9 cellular contexts compared by ENCODE assay signal in the genomic region with DNA sequence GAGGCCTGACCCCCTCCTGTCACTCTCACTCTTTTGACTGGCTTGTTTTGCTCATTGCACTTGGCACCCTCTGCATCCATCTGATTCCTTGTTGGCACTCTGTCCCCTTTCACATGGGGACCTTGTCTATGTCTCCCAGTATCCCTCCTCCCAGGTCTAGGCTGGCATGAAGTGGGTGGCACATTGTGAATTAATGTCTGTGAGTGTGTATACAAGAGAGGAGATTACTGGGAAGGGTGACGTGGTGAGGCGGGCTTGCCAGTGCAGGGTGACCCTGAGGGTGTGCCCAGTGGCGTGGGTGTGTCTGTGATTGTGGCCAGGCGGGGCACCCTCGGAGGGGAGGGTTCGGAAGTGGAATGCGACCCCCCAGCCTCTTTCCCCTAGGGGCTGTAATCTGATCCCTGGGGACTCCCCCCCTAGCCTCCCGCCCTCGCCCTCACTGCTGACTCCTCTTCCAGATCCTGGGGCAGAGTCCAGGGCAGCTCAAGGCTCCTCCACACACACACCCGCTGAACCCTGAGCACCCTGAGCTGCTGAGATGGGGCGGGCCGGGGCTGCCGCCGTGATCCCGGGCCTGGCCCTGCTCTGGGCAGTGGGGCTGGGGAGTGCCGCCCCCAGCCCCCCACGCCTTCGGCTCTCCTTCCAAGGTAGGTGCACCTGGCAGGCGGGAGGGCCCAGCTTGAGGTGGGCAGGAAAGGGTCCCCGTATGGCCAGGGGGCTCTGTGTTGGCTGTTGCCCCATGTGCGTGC. TPM values are rescaled to one million over a fixed set of nuclear protein-coding genes. Genes with fewer than 3 reads are reported as not detected.
DNase-seq lines count a peak whose midpoint lies in the region; ATAC-seq and TF ChIP-seq lines count a peak whose summit lies in the region.
"Had no signal": no experiment of that assay in that cellular context is flagged by ENCODE, and none has a peak within 500 bp of the region (broad histone marks: within the 10 kb centered on the region; RNA-seq: fewer than 3 reads in every experiment).

TSS of gene SEMA3B (plus strand) at position 445 of the 749 bp plus-strand sequence. CDS start at position 539, 94 bp downstream.

- peak within 1 kb of the TSS; percentile 34 for H3K4me3 Mint-ChIP-seq in MCF 10A (ENCODE audit: unreplicated experiment)

- BruUV-seq in MCF 10A (replicated peaks; lab: Mats Ljungman, UMichigan), result no TSS peak

- H3K4me1 Mint-ChIP-seq in MCF 10A (ENCODE audit: insufficient read depth, unreplicated experiment), result peaks cover 39% of the 10 kb centered on the region

- no peak for TF ChIP-seq POLR2A in suprapubic skin (IDR thresholded peaks at IDR 0.05)

- peak; percentile 64 for DNase-seq in HK-2 (ENCODE audit: unreplicated experiment)
- peak; percentile 59 for DNase-seq in MCF 10A (ENCODE audit: unreplicated experiment)
- peak; percentile 87 to 91 for DNase-seq in left colon
- DNase-seq in suprapubic skin (ENCODE audit: low spot score in 2 of 2), result peak in 1 of 2 donors; percentile 78
- DNase-seq in NCI-H82 (lab: John Stamatoyannopoulos, UW), result no peak
- no peak for DNase-seq in NCI-H524 (lab: John Stamatoyannopoulos, UW)
- no peak for DNase-seq in NK-92 (lab: John Stamatoyannopoulos, UW; ENCODE audit: unreplicated experiment)

- peak within 1 kb of the TSS; percentile 44 for H3K4me3 ChIP-seq in suprapubic skin
- H3K4me3 ChIP-seq: SK-N-MC had no signal

- H3K36me3 ChIP-seq in suprapubic skin, result no peaks in the 10 kb centered on the region

- TF ChIP-seq CTCF in MCF 10A (IDR thresholded peaks at IDR 0.05; ENCODE audit: unreplicated experiment) (no peak), suprapubic skin (IDR thresholded peaks at IDR 0.05) (no peak)

- peak; percentile 72 for ATAC-seq in left colon
- ATAC-seq in GM21447 (IDR thresholded peaks at IDR 0.05; ENCODE audit: unreplicated experiment), result no peak

- no peak for TF ChIP-seq EP300 in suprapubic skin (IDR thresholded peaks at IDR 0.05)

- H3K9me3 ChIP-seq in suprapubic skin, result no peaks in the 10 kb centered on the region

- POLR2A ChIA-PET in MCF 10A (lab: Yijun Ruan, JAX), result interaction anchor here (0.8 to 3.9 kb wide), 6 partner anchors 9 to 59 kb away, joined by 3 to 16 read pairs (median 4); partner anchors contain the start of gene TUSC2

- peaks cover 5% of the 10 kb centered on the region for H3K27me3 ChIP-seq in suprapubic skin

- H3K27me3 Mint-ChIP-seq in MCF 10A (ENCODE audit: insufficient read depth, unreplicated experiment), result no peaks in the 10 kb centered on the region

- CTCF ChIA-PET in MCF 10A (lab: Yijun Ruan, JAX), result interaction anchor here (0.6 to 5.0 kb wide), 10 partner anchors 9 to 157 kb away, joined by 3 to 50 read pairs (median 6); no protein-coding TSS in a partner anchor

- H3K4me1 ChIP-seq in suprapubic skin, result peaks cover 83% of the 10 kb centered on the region

- H3K27ac ChIP-seq in suprapubic skin, result peak within 1 kb of the TSS; percentile 79
- H3K27ac ChIP-seq: SK-N-MC had no signal

- WGBS in suprapubic skin, result 27% methylated on average over 13 of the region's 21 CpGs

- H3K27ac Mint-ChIP-seq in MCF 10A (ENCODE audit: low read depth, unreplicated experiment), result peak within 1 kb of the TSS; percentile 35

- intact Hi-C loops in MCF 10A (cut with micrococcal nuclease) (no loop called here), left colon (cut with DNase I, micrococcal nuclease) (no loop called here)

- peaks cover 5% of the 10 kb centered on the region for H3K36me3 Mint-ChIP-seq in MCF 10A (ENCODE audit: insufficient read depth, unreplicated experiment)

- no peaks in the 10 kb centered on the region for H3K9me3 Mint-ChIP-seq in MCF 10A (ENCODE audit: unreplicated experiment)

RNA-seq across cellular contexts. Expression of gene SEMA3B, which starts in this region (rescaled TPM):
- total RNA-seq in MCF 10A (2022) (7.6 and 12.5 TPM in 2 replicates), left colon (100 to 1,000 TPM in 1 of 2 donors, 10 to 100 TPM in 1; 56.8 to 116 TPM), suprapubic skin (1 to 10 TPM; 2.9 to 5.2 (median 4.1) TPM)

Comparison
In these comparisons a context has a peak if more than half of its experiments do, and no peak if none do; other contexts are left out.
1. DNase-seq: peak in HK-2 (single experiment), MCF 10A (single experiment) and left colon (2 of 2); none in NCI-H82 (single experiment), NCI-H524 (0 of 2) and NK-92 (single experiment).